Comparison of ENCODE assay signal across 14 cellular contexts in the genomic region with DNA sequence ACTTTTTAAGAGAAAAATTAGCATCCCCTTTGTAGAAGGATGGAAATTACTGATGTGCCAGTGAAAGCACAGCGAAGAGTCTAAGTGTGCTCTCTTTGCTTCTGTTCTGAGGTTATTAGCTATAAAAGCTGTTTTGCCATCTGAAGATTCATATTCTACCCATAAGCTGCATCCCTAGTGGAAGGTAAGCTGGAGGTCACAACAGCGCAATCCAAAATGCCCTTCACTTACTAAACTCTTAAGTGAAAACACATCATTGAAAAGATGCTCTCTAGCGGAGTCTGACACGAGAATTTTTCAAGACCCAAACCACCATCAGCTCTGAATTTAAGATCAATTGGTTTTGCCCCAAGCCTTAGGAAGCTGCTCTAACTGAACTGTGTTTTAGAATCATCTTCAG.
"Had no signal": no experiment of that assay in that cellular context is flagged by ENCODE, and none has a peak within 500 bp of the region (broad histone marks: within the 10 kb centered on the region; RNA-seq: fewer than 3 reads in every experiment).

No MANE protein-coding gene starts in this region.

- H3K27ac Mint-ChIP-seq: activated T-helper 1 cell treated with anti-CD3 and anti-CD28 coated beads, Interleukin-12 subunit alpha, Interleukin-12 subunit beta, Interleukin-2, Interleukin-4 antibody, amounts not matched to agents 30 ng/mL and 10 ng/mL and 1 ng/mL, durations not matched to agents 14 hours and 24 hours and 36 hours; stimulated activated naive CD8-positive, alpha-beta T cell treated with anti-CD3 and anti-CD28 coated beads, Interleukin-15, Interleukin-2, amounts not matched to agents 100 ng/mL and 50 ng/mL, for 24 hours had no signal

- H3K4me1 ChIP-seq: vagina had no signal

- H3K9me3 Mint-ChIP-seq: activated naive CD8-positive, alpha-beta T cell treated with anti-CD3 and anti-CD28 coated beads for 36 hours; activated T-helper 1 cell treated with anti-CD3 and anti-CD28 coated beads, Interleukin-12 subunit alpha, Interleukin-12 subunit beta, Interleukin-2, Interleukin-4 antibody, amounts not matched to agents 30 ng/mL and 10 ng/mL and 1 ng/mL, durations not matched to agents 14 hours and 24 hours and 36 hours; naive thymus-derived CD4-positive, alpha-beta T cell; stimulated activated naive CD8-positive, alpha-beta T cell treated with anti-CD3 and anti-CD28 coated beads, Interleukin-15, Interleukin-2, amounts not matched to agents 100 ng/mL and 50 ng/mL, for 24 hours; T-cell had no signal

- ATAC-seq: left ventricle myocardium superior; naive thymus-derived CD4-positive, alpha-beta T cell; T-cell had no signal

- H3K4me3 Mint-ChIP-seq: activated naive CD8-positive, alpha-beta T cell treated with anti-CD3 and anti-CD28 coated beads for 36 hours; activated T-helper 1 cell treated with anti-CD3 and anti-CD28 coated beads, Interleukin-12 subunit alpha, Interleukin-12 subunit beta, Interleukin-2, Interleukin-4 antibody, amounts not matched to agents 30 ng/mL and 10 ng/mL and 1 ng/mL, durations not matched to agents 14 hours and 24 hours and 36 hours; naive thymus-derived CD4-positive, alpha-beta T cell; stimulated activated naive CD8-positive, alpha-beta T cell treated with anti-CD3 and anti-CD28 coated beads, Interleukin-15, Interleukin-2, amounts not matched to agents 100 ng/mL and 50 ng/mL, for 24 hours; T-cell had no signal

- H3K4me1 Mint-ChIP-seq: activated naive CD8-positive, alpha-beta T cell treated with anti-CD3 and anti-CD28 coated beads for 36 hours had no signal

- H3K27ac ChIP-seq: esophagus squamous epithelium, vagina had no signal

- H3K9me3 ChIP-seq: esophagus squamous epithelium, transverse colon, vagina had no signal

- H3K27me3 Mint-ChIP-seq: activated naive CD8-positive, alpha-beta T cell treated with anti-CD3 and anti-CD28 coated beads for 36 hours; naive thymus-derived CD4-positive, alpha-beta T cell; stimulated activated naive CD8-positive, alpha-beta T cell treated with anti-CD3 and anti-CD28 coated beads, Interleukin-15, Interleukin-2, amounts not matched to agents 100 ng/mL and 50 ng/mL, for 24 hours; T-cell had no signal

- DNase-seq: activated CD4-positive, alpha-beta T cell treated with anti-CD3 and anti-CD28 coated beads, Interleukin-2, amount 50 U/mL, for 1 hour; activated CD8-positive, alpha-beta memory T cell treated with anti-CD3 and anti-CD28 coated beads, Interleukin-2, amount 50 U/mL, for 48 hours; activated naive CD8-positive, alpha-beta T cell treated with anti-CD3 and anti-CD28 coated beads for 36 hours; amygdala; effector memory CD4-positive, alpha-beta T cell; esophagus squamous epithelium; left ventricle myocardium superior; naive thymus-derived CD4-positive, alpha-beta T cell; nucleus accumbens; T-cell had no signal

- H3K27me3 ChIP-seq: esophagus squamous epithelium, transverse colon, vagina had no signal

- H3K4me3 ChIP-seq: esophagus squamous epithelium, transverse colon, vagina had no signal
